In the genomic region with DNA sequence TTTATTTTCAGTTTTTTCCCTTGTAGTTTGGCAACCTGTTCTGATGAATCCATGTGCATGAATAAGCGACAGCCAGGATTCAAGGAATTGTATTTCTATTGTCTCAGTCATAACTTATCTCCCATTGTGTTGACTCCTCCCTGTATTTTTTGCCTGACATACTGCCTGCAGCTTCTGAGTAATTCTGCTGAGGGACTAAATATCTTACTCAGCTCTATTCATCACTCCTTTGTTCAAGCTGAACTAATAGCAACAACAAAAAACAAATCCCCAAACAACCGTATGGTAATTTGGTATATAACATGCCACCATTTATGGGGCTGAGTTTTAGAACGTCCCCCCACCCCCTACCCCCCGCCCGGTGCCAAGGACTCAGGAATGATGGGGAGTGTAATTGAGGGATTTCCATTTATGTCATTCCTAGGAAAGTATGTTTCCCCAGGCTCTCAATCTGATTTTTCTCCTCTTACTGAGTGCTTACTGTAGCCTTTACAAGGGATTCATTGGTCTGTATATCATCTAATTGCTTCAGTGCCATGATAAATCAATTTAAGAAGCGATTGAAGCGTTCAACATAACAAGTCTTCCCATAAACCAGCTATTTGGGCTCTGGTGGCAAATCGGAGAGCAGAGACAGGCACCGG, we compare ENCODE assay signal across 1 cellular context.
A peak's percentile ranks its signal among the peaks of the same experiment; 100 is the strongest.
TF ChIP-seq lines count a peak whose summit lies in the region.

No MANE protein-coding gene starts in this region.

TF ChIP-seq in HepG2, 621 proteins besides CTCF, POLR2A, EP300 and RAD21:
- TF ChIP-seq MAFF (IDR thresholded peaks at IDR 0.05; ENCODE audit: low read depth, low read length) (peak; percentile 38; the same call in 1 of the 2 replicates), MAFK (conservative IDR thresholded peaks at IDR 0.05 in 1 of 2, IDR thresholded peaks at IDR 0.05 in 1 of 2; ENCODE audit: low read length in 2 of 2) (peak; percentile 16 to 39; a peak in 1 of 4 replicates), ZFAT (CRISPR knock-in tag; conservative IDR thresholded peaks at IDR 0.05) (no peak)
- TF ChIP-seq, protein P1, sequence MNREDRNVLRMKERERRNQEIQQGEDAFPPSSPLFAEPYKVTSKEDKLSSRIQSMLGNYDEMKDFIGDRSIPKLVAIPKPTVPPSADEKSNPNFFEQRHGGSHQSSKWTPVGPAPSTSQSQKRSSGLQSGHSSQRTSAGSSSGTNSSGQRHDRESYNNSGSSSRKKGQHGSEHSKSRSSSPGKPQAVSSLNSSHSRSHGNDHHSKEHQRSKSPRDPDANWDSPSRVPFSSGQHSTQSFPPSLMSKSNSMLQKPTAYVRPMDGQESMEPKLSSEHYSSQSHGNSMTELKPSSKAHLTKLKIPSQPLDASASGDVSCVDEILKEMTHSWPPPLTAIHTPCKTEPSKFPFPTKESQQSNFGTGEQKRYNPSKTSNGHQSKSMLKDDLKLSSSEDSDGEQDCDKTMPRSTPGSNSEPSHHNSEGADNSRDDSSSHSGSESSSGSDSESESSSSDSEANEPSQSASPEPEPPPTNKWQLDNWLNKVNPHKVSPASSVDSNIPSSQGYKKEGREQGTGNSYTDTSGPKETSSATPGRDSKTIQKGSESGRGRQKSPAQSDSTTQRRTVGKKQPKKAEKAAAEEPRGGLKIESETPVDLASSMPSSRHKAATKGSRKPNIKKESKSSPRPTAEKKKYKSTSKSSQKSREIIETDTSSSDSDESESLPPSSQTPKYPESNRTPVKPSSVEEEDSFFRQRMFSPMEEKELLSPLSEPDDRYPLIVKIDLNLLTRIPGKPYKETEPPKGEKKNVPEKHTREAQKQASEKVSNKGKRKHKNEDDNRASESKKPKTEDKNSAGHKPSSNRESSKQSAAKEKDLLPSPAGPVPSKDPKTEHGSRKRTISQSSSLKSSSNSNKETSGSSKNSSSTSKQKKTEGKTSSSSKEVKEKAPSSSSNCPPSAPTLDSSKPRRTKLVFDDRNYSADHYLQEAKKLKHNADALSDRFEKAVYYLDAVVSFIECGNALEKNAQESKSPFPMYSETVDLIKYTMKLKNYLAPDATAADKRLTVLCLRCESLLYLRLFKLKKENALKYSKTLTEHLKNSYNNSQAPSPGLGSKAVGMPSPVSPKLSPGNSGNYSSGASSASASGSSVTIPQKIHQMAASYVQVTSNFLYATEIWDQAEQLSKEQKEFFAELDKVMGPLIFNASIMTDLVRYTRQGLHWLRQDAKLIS (CRISPR knock-in tag; IDR thresholded peaks at IDR 0.05) = no peak
